ENCODE assay signal across 1 cellular context in the genomic region with DNA sequence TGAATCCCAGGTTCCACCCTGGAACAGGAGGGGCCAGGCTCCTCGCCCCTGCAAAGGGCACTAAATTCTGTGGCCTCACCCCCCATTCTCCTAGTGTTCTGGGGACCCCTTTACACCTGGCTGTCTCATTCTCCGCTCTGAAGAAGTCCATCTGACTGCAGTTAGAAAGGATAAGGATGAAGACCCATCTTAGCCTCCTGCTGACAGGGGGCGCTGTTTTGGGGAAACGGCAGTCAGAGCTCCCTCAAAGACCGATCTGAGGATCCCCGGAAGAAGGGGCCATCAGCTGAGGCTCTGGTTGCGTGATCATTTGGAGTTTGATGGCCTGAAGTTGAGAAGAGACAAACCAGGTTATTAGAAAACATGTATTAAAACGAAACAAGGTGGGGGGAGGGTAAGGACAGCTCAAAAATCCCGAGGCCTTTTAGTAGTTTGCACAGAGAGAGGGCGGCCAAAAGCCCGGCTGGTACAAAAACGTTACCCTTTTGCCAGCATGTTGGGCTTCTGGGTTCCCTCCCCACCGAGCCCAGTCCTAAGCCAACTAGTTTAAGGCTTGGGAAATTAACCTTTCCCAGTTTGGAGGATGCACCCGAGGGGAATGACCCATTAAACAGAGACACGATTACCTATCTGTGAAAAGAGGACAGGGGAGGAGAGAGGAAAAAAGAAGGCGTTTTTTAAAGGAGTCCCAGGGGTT.
A peak's percentile ranks its signal among the peaks of the same experiment; 100 is the strongest.
TF ChIP-seq lines count a peak whose summit lies in the region.

No MANE protein-coding gene starts in this region.

TF ChIP-seq in K562, 482 proteins besides CTCF, POLR2A, EP300 and RAD21 (continued from another document):
- TF ChIP-seq, protein P1, sequence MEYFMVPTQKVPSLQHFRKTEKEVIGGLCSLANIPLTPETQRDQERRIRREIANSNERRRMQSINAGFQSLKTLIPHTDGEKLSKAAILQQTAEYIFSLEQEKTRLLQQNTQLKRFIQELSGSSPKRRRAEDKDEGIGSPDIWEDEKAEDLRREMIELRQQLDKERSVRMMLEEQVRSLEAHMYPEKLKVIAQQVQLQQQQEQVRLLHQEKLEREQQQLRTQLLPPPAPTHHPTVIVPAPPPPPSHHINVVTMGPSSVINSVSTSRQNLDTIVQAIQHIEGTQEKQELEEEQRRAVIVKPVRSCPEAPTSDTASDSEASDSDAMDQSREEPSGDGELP (CRISPR knock-in tag; IDR thresholded peaks at IDR 0.05; ENCODE audit: borderline replicate concordance), result peak; percentile 45; the same call in 1 of the 2 replicates
- TF ChIP-seq TEAD1 (CRISPR knock-in tag; IDR thresholded peaks at IDR 0.05) (no peak), TBP (optimal IDR thresholded peaks at IDR 0.05; ENCODE audit: low read depth, low read length) (no peak), HNRNPLL (IDR thresholded peaks at IDR 0.05; ENCODE audit: low read depth, low read length, poor library complexity, severe bottlenecking) (no peak), PHF20 (IDR thresholded peaks at IDR 0.05; ENCODE audit: partially characterized antibody) (peak; percentile 23), POLR3G (IDR thresholded peaks at IDR 0.05; ENCODE audit: extremely low read depth, insufficient read length, insufficient replicate concordance) (no peak)
- TF ChIP-seq, protein P2, sequence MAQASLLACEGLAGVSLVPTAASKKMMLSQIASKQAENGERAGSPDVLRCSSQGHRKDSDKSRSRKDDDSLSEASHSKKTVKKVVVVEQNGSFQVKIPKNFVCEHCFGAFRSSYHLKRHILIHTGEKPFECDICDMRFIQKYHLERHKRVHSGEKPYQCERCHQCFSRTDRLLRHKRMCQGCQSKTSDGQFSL (CRISPR knock-in tag; IDR thresholded peaks at IDR 0.05), result no peak
- TF ChIP-seq, protein P2 (tag; IDR thresholded peaks at IDR 0.05), result no peak
- TF ChIP-seq, protein P3, sequence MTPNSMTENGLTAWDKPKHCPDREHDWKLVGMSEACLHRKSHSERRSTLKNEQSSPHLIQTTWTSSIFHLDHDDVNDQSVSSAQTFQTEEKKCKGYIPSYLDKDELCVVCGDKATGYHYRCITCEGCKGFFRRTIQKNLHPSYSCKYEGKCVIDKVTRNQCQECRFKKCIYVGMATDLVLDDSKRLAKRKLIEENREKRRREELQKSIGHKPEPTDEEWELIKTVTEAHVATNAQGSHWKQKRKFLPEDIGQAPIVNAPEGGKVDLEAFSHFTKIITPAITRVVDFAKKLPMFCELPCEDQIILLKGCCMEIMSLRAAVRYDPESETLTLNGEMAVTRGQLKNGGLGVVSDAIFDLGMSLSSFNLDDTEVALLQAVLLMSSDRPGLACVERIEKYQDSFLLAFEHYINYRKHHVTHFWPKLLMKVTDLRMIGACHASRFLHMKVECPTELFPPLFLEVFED (CRISPR knock-in tag; conservative IDR thresholded peaks at IDR 0.05), result no peak
